1 cellular context compared by ENCODE assay signal in genomic region chr17:74715144-74715543, GRCh38.
TF ChIP-seq lines count a peak whose summit lies in the region.

No MANE protein-coding gene starts in this region.

TF ChIP-seq in HCT116, 20 proteins besides CTCF, POLR2A, EP300 and RAD21 (continued from another document):
- no peak for TF ChIP-seq POLR2AphosphoS5 (IDR thresholded peaks at IDR 0.05; ENCODE audit: low read depth, low read length)
- TF ChIP-seq YY1 (IDR thresholded peaks at IDR 0.05; ENCODE audit: extremely low read depth, insufficient replicate concordance, low read depth, low read length), result no peak
- no peak for TF ChIP-seq SP1 (IDR thresholded peaks at IDR 0.05; ENCODE audit: low read depth)
- TF ChIP-seq CEBPB (IDR thresholded peaks at IDR 0.05; ENCODE audit: low read depth), result no peak
- TF ChIP-seq TCF7L2 (IDR thresholded peaks at IDR 0.05; ENCODE audit: borderline replicate concordance, extremely low read depth, insufficient read depth, insufficient read length), result no peak
